In genomic region chr3:185824051-185824466, GRCh38 we compare ENCODE assay signal across 7 cellular contexts. TPM values are rescaled to one million over a fixed set of nuclear protein-coding genes. Genes with fewer than 3 reads are reported as not detected.
DNase-seq lines count a peak whose midpoint lies in the region; ATAC-seq and TF ChIP-seq lines count a peak whose summit lies in the region.

No MANE protein-coding gene starts in this region.

- H3K27me3 ChIP-seq in H7 (ENCODE audit: control insufficient read depth, insufficient read depth, low read length) (no peaks in the 10 kb centered on the region), SJSA1 (replicated peaks) (no peaks in the 10 kb centered on the region), endodermal cell (ENCODE audit: control insufficient read depth, insufficient read depth, low read length, poor library complexity, severe bottlenecking) (no peaks in the 10 kb centered on the region)
- peaks cover 5 to 8% of the 10 kb centered on the region in 2 donors for H3K27me3 ChIP-seq in naive thymus-derived CD4-positive, alpha-beta T cell (ENCODE audit: control insufficient read depth in 2 of 2, insufficient read depth in 2 of 2, low read length in 2 of 2)

- H3K36me3 ChIP-seq in H7 (replicated peaks; ENCODE audit: control insufficient read depth, insufficient read depth, low read length) (peaks cover 4% of the 10 kb centered on the region), SJSA1 (peaks cover 22% of the 10 kb centered on the region), endodermal cell (ENCODE audit: control insufficient read depth, insufficient read depth, low read length) (peaks cover 25% of the 10 kb centered on the region)
- no peaks in the 10 kb centered on the region for H3K36me3 ChIP-seq in naive thymus-derived CD4-positive, alpha-beta T cell (ENCODE audit: control insufficient read depth in 2 of 3, insufficient read depth in 3 of 3, low read length in 3 of 3)

- peaks cover 25% of the 10 kb centered on the region for H3K9me3 Mint-ChIP-seq in endodermal cell
- H3K9me3 Mint-ChIP-seq in naive thymus-derived CD4-positive, alpha-beta T cell: no peaks in the 10 kb centered on the region

- H3K27ac ChIP-seq in SJSA1 (peak overlapping the region; percentile 78), endodermal cell (ENCODE audit: low read depth, low read length) (peak overlapping the region; percentile 95)
- no peak overlapping the region for H3K27ac ChIP-seq in naive thymus-derived CD4-positive, alpha-beta T cell (ENCODE audit: low read depth, low read length)

- intact Hi-C loops in naive thymus-derived CD4-positive, alpha-beta T cell (cut with micrococcal nuclease): loop anchor here (5.0 to 10.0 kb wide), 3 partner anchors 111 to 239 kb away; partner anchors contain the start of genes TRA2B (in 2 of the 2) and SENP2 (in 1 of the 2)

- peaks cover 27% of the 10 kb centered on the region for H3K36me3 Mint-ChIP-seq in endodermal cell (ENCODE audit: low read depth)
- H3K36me3 Mint-ChIP-seq in naive thymus-derived CD4-positive, alpha-beta T cell: no peaks in the 10 kb centered on the region

- CTCF ChIA-PET in naive thymus-derived CD4-positive, alpha-beta T cell (lab: Charles Lee): no interaction called here

- H3K4me3 ChIP-seq in H7 (ENCODE audit: insufficient read depth, low read depth, low read length) (peak overlapping the region; percentile 94), SJSA1 (peak overlapping the region; percentile 94), endodermal cell (ENCODE audit: low read length) (peak overlapping the region; percentile 93)
- no peak overlapping the region for H3K4me3 ChIP-seq in naive thymus-derived CD4-positive, alpha-beta T cell (ENCODE audit: low read length)

- peaks cover 32% of the 10 kb centered on the region for H3K4me1 Mint-ChIP-seq in endodermal cell
- peaks cover 5 to 23% (median 16%) of the 10 kb centered on the region in 7 donors for H3K4me1 Mint-ChIP-seq in naive thymus-derived CD4-positive, alpha-beta T cell

- peak; percentile 19 for ATAC-seq in naive thymus-derived CD4-positive, alpha-beta T cell
- ATAC-seq in GM21737 (IDR thresholded peaks at IDR 0.05; ENCODE audit: unreplicated experiment): no peak

- H3K4me1 ChIP-seq in SJSA1 (replicated peaks) (peaks cover 13% of the 10 kb centered on the region), endodermal cell (ENCODE audit: control insufficient read depth, insufficient read depth, low read length) (peaks cover 3% of the 10 kb centered on the region)
- H3K4me1 ChIP-seq in naive thymus-derived CD4-positive, alpha-beta T cell (ENCODE audit: control insufficient read depth in 2 of 2, insufficient read depth in 2 of 2, low read length in 2 of 2): no peaks in the 10 kb centered on the region

- DNase-seq in H7 (peak; percentile 77), SJSA1 (ENCODE audit: low read depth in 1 of 2, low spot score in 2 of 2) (no peak), endodermal cell (peak; percentile 80), COR-L47 (lab: John Stamatoyannopoulos, UW) (no peak)
- peak in 3 of 9 donors; percentile 8 to 28 (median 10) for DNase-seq in naive thymus-derived CD4-positive, alpha-beta T cell
- no peak for DNase-seq in effector CD8-positive, alpha-beta T cell (lab: John Stamatoyannopoulos, UW)

- POLR2A ChIA-PET in naive thymus-derived CD4-positive, alpha-beta T cell (lab: Charles Lee): no interaction called here

- 0% methylated on average over 24 of the region's 24 CpGs; no CpG with 5 or more reads in 1 of the 2 experiments for WGBS in endodermal cell (ENCODE audit: insufficient coverage in 1 of 2, insufficient read length in 1 of 2), 2 experiments

- H3K9me3 ChIP-seq in SJSA1 (replicated peaks) (no peaks in the 10 kb centered on the region), endodermal cell (ENCODE audit: control insufficient read depth, low read length) (peaks cover 18% of the 10 kb centered on the region)
- H3K9me3 ChIP-seq in naive thymus-derived CD4-positive, alpha-beta T cell (ENCODE audit: control insufficient read depth in 2 of 3, low read length in 3 of 3): no peaks in the 10 kb centered on the region

- peak overlapping the region; percentile 96 for H3K9ac ChIP-seq in endodermal cell (ENCODE audit: extremely low read depth, low read length, poor library complexity, severe bottlenecking)

- peak overlapping the region; percentile 98 for H3K27ac Mint-ChIP-seq in endodermal cell
- H3K27ac Mint-ChIP-seq in naive thymus-derived CD4-positive, alpha-beta T cell: no peak overlapping the region

- H3K4me3 Mint-ChIP-seq in endodermal cell: peak overlapping the region; percentile 95
- H3K4me3 Mint-ChIP-seq in naive thymus-derived CD4-positive, alpha-beta T cell: peak overlapping the region; percentile 71 to 93 (median 84)

- peaks cover 4% of the 10 kb centered on the region for H3K27me3 Mint-ChIP-seq in endodermal cell (ENCODE audit: insufficient read depth)
- H3K27me3 Mint-ChIP-seq in naive thymus-derived CD4-positive, alpha-beta T cell: peaks cover 57 to 79% (median 59%) of the 10 kb centered on the region in 5 donors

- TF ChIP-seq CTCF in endodermal cell (conservative IDR thresholded peaks at IDR 0.05): no peak

RNA-seq across cellular contexts. Expression of gene IGF2BP2, which starts 0.8 kb away (rescaled TPM):
- 83.7 and 122 TPM in 2 replicates for total RNA-seq in H7 (2014; rRNA removed; shearing (Covaris generic))
- total RNA-seq in SJSA1 (2014; rRNA removed; shearing (Covaris generic)): 37.9 and 96.5 TPM in 2 replicates
- total RNA-seq in endodermal cell: 100 to 1,000 TPM; 143 to 162 TPM
- 156 TPM for polyA plus RNA-seq in endodermal cell (2013, experiment 1 of 2)
- 148 TPM for polyA plus RNA-seq in endodermal cell (2013, experiment 2 of 2)
- total RNA-seq in naive thymus-derived CD4-positive, alpha-beta T cell: 1 to 10 TPM in 2 of 5 experiments, under 1 TPM in 2, not detected in 1; 0.14 to 5.0 (median 0.87) TPM
- not detected for polyA plus RNA-seq in naive thymus-derived CD4-positive, alpha-beta T cell

Comparison
In these comparisons a context has a peak if more than half of its experiments do, and no peak if none do; other contexts are left out.
1. DNase-seq: peak in H7 (single experiment) and endodermal cell (single experiment); none in SJSA1 (0 of 2), COR-L47 (single experiment) and effector CD8-positive, alpha-beta T cell (single experiment).